ENCODE assay signal across 8 cellular contexts in genomic region chr17:44218344-44219125, GRCh38. TPM values are rescaled to one million over a fixed set of nuclear protein-coding genes. Genes with fewer than 3 reads are reported as not detected.
DNase-seq lines count a peak whose midpoint lies in the region; ATAC-seq, FAIRE-seq and TF ChIP-seq lines count a peak whose summit lies in the region.

No MANE protein-coding gene starts in this region.

- H4K20me1 ChIP-seq in keratinocyte (ENCODE audit: control insufficient read depth, extremely low read depth, insufficient read depth, low read length) = no peaks in the 10 kb centered on the region

- peaks cover 24% of the 10 kb centered on the region for H3K79me2 ChIP-seq in keratinocyte (ENCODE audit: control insufficient read depth, insufficient read depth, low read length)

- peaks cover 27 to 28% of the 10 kb centered on the region in 2 experiments for H3K36me3 ChIP-seq in keratinocyte (ENCODE audit: control insufficient read depth in 2 of 2, extremely low read depth in 1 of 2, insufficient read depth in 2 of 2, low read length in 2 of 2)

- peak overlapping the region; percentile 96 for H3K4me2 ChIP-seq in keratinocyte (ENCODE audit: control insufficient read depth, extremely low read depth, insufficient read depth, low read depth, low read length)

- DNase-seq in SIG-M5 treated with dmso at 0.1 percent for 504 hours (lab: John Stamatoyannopoulos, UW; ENCODE audit: unreplicated experiment) = peak; percentile 85
- no peak for DNase-seq in SIG-M5 (lab: John Stamatoyannopoulos, UW)
- peak; percentile 82 for DNase-seq in NCI-H2196 treated with DMSO at 0.1 percent for 48 hours (lab: John Stamatoyannopoulos, UW; ENCODE audit: unreplicated experiment)
- DNase-seq in activated B cell treated with CpG ODN at 0.5 μM for 24 hours = peak; percentile 89
- DNase-seq in caudate nucleus (lab: John Stamatoyannopoulos, UW) = peak in 58 of 61 donors; percentile 30 to 92 (median 81)
- DNase-seq in keratinocyte (ENCODE audit: low read depth, low spot score) = no peak
- peak; percentile 86 for DNase-seq in stimulated activated CD4-positive, alpha-beta T cell treated with anti-CD3 and anti-CD28 coated beads, Interleukin-12 subunit alpha, Interleukin-12 subunit beta, amount 100 ng/mL, for 4 hours

- POLR2A ChIA-PET in activated B cell treated with CpG ODN at 0.5 μM for 24 hours (lab: Charles Lee) = interaction anchor here (0.5 to 10.5 kb wide), 22 partner anchors 8 to 885 kb away, joined by 3 to 241 read pairs (median 3); partner anchors contain the start of genes ATXN7L3, GRN, HDAC5 and SLC25A39

- H3K36me3 Mint-ChIP-seq in activated B cell treated with CpG ODN at 0.5 μM for 24 hours (ENCODE audit: low read depth) = peaks cover 46% of the 10 kb centered on the region

- peak overlapping the region; percentile 81 for H3K9ac ChIP-seq in keratinocyte (ENCODE audit: control insufficient read depth, extremely low read depth, insufficient read depth, low read length)

- peak overlapping the region; percentile 87 to 94 (median 89) for H3K4me3 ChIP-seq in keratinocyte (ENCODE audit: control insufficient read depth in 2 of 3, extremely low read depth in 1 of 3, insufficient read depth in 2 of 3, low read depth in 1 of 3, low read length in 3 of 3)

- H3K4me1 ChIP-seq in keratinocyte (ENCODE audit: control insufficient read depth, extremely low read depth, insufficient read depth, low read length) = peaks cover 32% of the 10 kb centered on the region

- dilution Hi-C loops in keratinocyte (cut with MboI; ENCODE audit: extremely low pct_ligation_motif_present, low sequenced_read_pairs) = no loop called here

- no peaks in the 10 kb centered on the region for H3K9me1 ChIP-seq in keratinocyte (ENCODE audit: control insufficient read depth, extremely low read depth, insufficient read depth, low read length)

- peaks cover 57% of the 10 kb centered on the region for H3K4me1 Mint-ChIP-seq in activated B cell treated with CpG ODN at 0.5 μM for 24 hours

- CTCF ChIA-PET in activated B cell treated with CpG ODN at 0.5 μM for 24 hours (lab: Charles Lee) = interaction anchor here (0.7 to 6.7 kb wide), 6 partner anchors 10 to 136 kb away, joined by 3 to 35 read pairs (median 4); partner anchors contain the start of genes GRN and HDAC5

- intact Hi-C loops in activated B cell treated with CpG ODN at 0.5 μM for 24 hours (cut with micrococcal nuclease) = loop anchor here (1.0 to 2.0 kb wide), 6 partner anchors 8 to 106 kb away; partner anchors contain the start of genes HDAC5, HROB, SLC25A39 and TMUB2

- no peaks in the 10 kb centered on the region for H3K9me3 Mint-ChIP-seq in activated B cell treated with CpG ODN at 0.5 μM for 24 hours

- H3K27me3 ChIP-seq in keratinocyte (ENCODE audit: control insufficient read depth, extremely low read depth, insufficient read depth, low read length) = no peaks in the 10 kb centered on the region

- H3K27ac ChIP-seq in caudate nucleus (ENCODE audit: low read depth, low read length) (peak overlapping the region; percentile 95), keratinocyte (ENCODE audit: control insufficient read depth, insufficient read depth, low read length) (peak overlapping the region; percentile 69)

- H3K27ac Mint-ChIP-seq in activated B cell treated with CpG ODN at 0.5 μM for 24 hours = peak overlapping the region; percentile 94

- FAIRE-seq in keratinocyte (lab: Jason Lieb, UNC) = no peak

- H2AFZ ChIP-seq in keratinocyte (ENCODE audit: control insufficient read depth, low read length) = peak overlapping the region; percentile 40

- peak; percentile 30 for ATAC-seq in HG03103 (IDR thresholded peaks at IDR 0.05; ENCODE audit: low read depth, unreplicated experiment)
- ATAC-seq in activated B cell treated with CpG ODN at 0.5 μM for 24 hours (ENCODE audit: low read depth) = peak; percentile 46

- H3K27me3 Mint-ChIP-seq in activated B cell treated with CpG ODN at 0.5 μM for 24 hours = no peaks in the 10 kb centered on the region

- peak overlapping the region; percentile 83 for H3K4me3 Mint-ChIP-seq in activated B cell treated with CpG ODN at 0.5 μM for 24 hours

- no peak for TF ChIP-seq CTCF in activated B cell treated with CpG ODN at 0.5 μM for 24 hours (IDR thresholded peaks at IDR 0.05)
- peak in 2 of 3 experiments; percentile 61 to 71 for TF ChIP-seq CTCF in keratinocyte (optimal IDR thresholded peaks at IDR 0.05 in 1 of 3, IDR thresholded peaks at IDR 0.05 in 1 of 3, conservative IDR thresholded peaks at IDR 0.05 in 1 of 3; ENCODE audit: extremely low read depth in 1 of 3, insufficient read depth in 2 of 3, low read length in 3 of 3)

- no peaks in the 10 kb centered on the region for H3K9me3 ChIP-seq in keratinocyte (ENCODE audit: control insufficient read depth, low read depth, low read length)

RNA-seq across cellular contexts. Expression of gene UBTF, which starts 0.9 kb away (rescaled TPM):
- total RNA-seq in activated B cell treated with CpG ODN at 0.5 μM for 24 hours = 139 and 146 TPM in 2 replicates
- polyA plus RNA-seq in keratinocyte = 14.7 to 23.0 TPM (median 20.5 TPM) in 3 replicates
- polyA plus RNA-seq in keratinocyte (2011; ENCODE audit: low read depth) = 52.7 TPM
- polyA plus RNA-seq in keratinocyte (2011; cell fraction: cytosol; rRNA removed) = 15.6 and 21.1 TPM in 2 replicates
- polyA plus RNA-seq in keratinocyte (2011; cell fraction: nucleus; rRNA removed) = 37.8 and 39.2 TPM in 2 replicates
- 30.2 and 38.1 TPM in 2 replicates for polyA plus RNA-seq in keratinocyte (2012; ENCODE audit: low replicate concordance)
- 9.3 to 36.6 TPM (median 15.2 TPM) in 3 replicates for polyA minus RNA-seq in keratinocyte
- polyA minus RNA-seq in keratinocyte (2011; cell fraction: cytosol; rRNA and poly(A)+ RNA removed) = 19.8 TPM
- 13.9 and 17.8 TPM in 2 replicates for polyA minus RNA-seq in keratinocyte (2011; cell fraction: nucleus; rRNA and poly(A)+ RNA removed)

RNA-seq across cellular contexts. Expression of gene ATXN7L3, which starts 18.9 kb away (rescaled TPM):
- total RNA-seq in activated B cell treated with CpG ODN at 0.5 μM for 24 hours = 92.0 and 103 TPM in 2 replicates
- 29.3 to 33.8 TPM (median 32.8 TPM) in 3 replicates for polyA plus RNA-seq in keratinocyte
- 68.4 TPM for polyA plus RNA-seq in keratinocyte (2011; ENCODE audit: low read depth)
- polyA plus RNA-seq in keratinocyte (2011; cell fraction: cytosol; rRNA removed) = 27.1 and 31.7 TPM in 2 replicates
- polyA plus RNA-seq in keratinocyte (2011; cell fraction: nucleus; rRNA removed) = 63.6 and 75.5 TPM in 2 replicates
- polyA plus RNA-seq in keratinocyte (2012; ENCODE audit: low replicate concordance) = 20.6 and 28.4 TPM in 2 replicates
- polyA minus RNA-seq in keratinocyte = 38.4 to 46.4 TPM (median 38.5 TPM) in 3 replicates
- 25.5 TPM for polyA minus RNA-seq in keratinocyte (2011; cell fraction: cytosol; rRNA and poly(A)+ RNA removed)
- 17.3 and 17.8 TPM in 2 replicates for polyA minus RNA-seq in keratinocyte (2011; cell fraction: nucleus; rRNA and poly(A)+ RNA removed)

RNA-seq across cellular contexts. Expression of gene TMUB2, which starts 31.8 kb away (rescaled TPM):
- 32.3 and 36.0 TPM in 2 replicates for total RNA-seq in activated B cell treated with CpG ODN at 0.5 μM for 24 hours
- 25.5 to 38.5 TPM (median 27.1 TPM) in 3 replicates for polyA plus RNA-seq in keratinocyte
- polyA plus RNA-seq in keratinocyte (2011; ENCODE audit: low read depth) = 4.7 TPM
- 18.3 and 19.7 TPM in 2 replicates for polyA plus RNA-seq in keratinocyte (2011; cell fraction: cytosol; rRNA removed)
- 76.6 and 85.4 TPM in 2 replicates for polyA plus RNA-seq in keratinocyte (2011; cell fraction: nucleus; rRNA removed)
- 21.2 and 24.5 TPM in 2 replicates for polyA plus RNA-seq in keratinocyte (2012; ENCODE audit: low replicate concordance)
- 16.5 to 23.1 TPM (median 18.7 TPM) in 3 replicates for polyA minus RNA-seq in keratinocyte
- 18.2 TPM for polyA minus RNA-seq in keratinocyte (2011; cell fraction: cytosol; rRNA and poly(A)+ RNA removed)
- 20.4 and 27.3 TPM in 2 replicates for polyA minus RNA-seq in keratinocyte (2011; cell fraction: nucleus; rRNA and poly(A)+ RNA removed)

RNA-seq across cellular contexts. Expression of gene ASB16, which starts 48.0 kb away (rescaled TPM):
- not detected in 2 replicates for total RNA-seq in activated B cell treated with CpG ODN at 0.5 μM for 24 hours
- not detected in 3 replicates for polyA plus RNA-seq in keratinocyte
- polyA plus RNA-seq in keratinocyte (2011; ENCODE audit: low read depth) = not detected
- polyA plus RNA-seq in keratinocyte (2011; cell fraction: cytosol; rRNA removed) = not detected in 2 replicates
- not detected in 2 replicates for polyA plus RNA-seq in keratinocyte (2011; cell fraction: nucleus; rRNA removed)
- 0.24 and 0.32 TPM in 2 replicates for polyA plus RNA-seq in keratinocyte (2012; ENCODE audit: low replicate concordance)
- not detected in 3 replicates for polyA minus RNA-seq in keratinocyte
- not detected for polyA minus RNA-seq in keratinocyte (2011; cell fraction: cytosol; rRNA and poly(A)+ RNA removed)
- not detected in 2 replicates for polyA minus RNA-seq in keratinocyte (2011; cell fraction: nucleus; rRNA and poly(A)+ RNA removed)

RNA-seq across cellular contexts. Expression of gene SLC4A1, which starts 49.4 kb away (rescaled TPM):
- total RNA-seq in activated B cell treated with CpG ODN at 0.5 μM for 24 hours = 0.10 and 0.13 TPM in 2 replicates
- 0.06 TPM in 1 of 3 replicates, not detected in the others for polyA plus RNA-seq in keratinocyte
- polyA plus RNA-seq in keratinocyte (2011; ENCODE audit: low read depth) = not detected
- not detected in 2 replicates for polyA plus RNA-seq in keratinocyte (2011; cell fraction: cytosol; rRNA removed)
- not detected in 2 replicates for polyA plus RNA-seq in keratinocyte (2011; cell fraction: nucleus; rRNA removed)
- not detected in 2 replicates for polyA plus RNA-seq in keratinocyte (2012; ENCODE audit: low replicate concordance)
- not detected in 3 replicates for polyA minus RNA-seq in keratinocyte
- polyA minus RNA-seq in keratinocyte (2011; cell fraction: cytosol; rRNA and poly(A)+ RNA removed) = not detected
- not detected in 2 replicates for polyA minus RNA-seq in keratinocyte (2011; cell fraction: nucleus; rRNA and poly(A)+ RNA removed)

Comparison
In these comparisons a context has a peak if more than half of its experiments do, and no peak if none do; other contexts are left out.
1. DNase-seq: peak in SIG-M5 treated with dmso at 0.1 percent for 504 hours (single experiment), NCI-H2196 treated with DMSO at 0.1 percent for 48 hours (single experiment), activated B cell treated with CpG ODN at 0.5 μM for 24 hours (single experiment), caudate nucleus (58 of 61) and stimulated activated CD4-positive, alpha-beta T cell treated with anti-CD3 and anti-CD28 coated beads, Interleukin-12 subunit alpha, Interleukin-12 subunit beta, amount 100 ng/mL, for 4 hours (single experiment); none in SIG-M5 (single experiment) and keratinocyte (single experiment).